25 cellular contexts compared by ENCODE assay signal in the genomic region with DNA sequence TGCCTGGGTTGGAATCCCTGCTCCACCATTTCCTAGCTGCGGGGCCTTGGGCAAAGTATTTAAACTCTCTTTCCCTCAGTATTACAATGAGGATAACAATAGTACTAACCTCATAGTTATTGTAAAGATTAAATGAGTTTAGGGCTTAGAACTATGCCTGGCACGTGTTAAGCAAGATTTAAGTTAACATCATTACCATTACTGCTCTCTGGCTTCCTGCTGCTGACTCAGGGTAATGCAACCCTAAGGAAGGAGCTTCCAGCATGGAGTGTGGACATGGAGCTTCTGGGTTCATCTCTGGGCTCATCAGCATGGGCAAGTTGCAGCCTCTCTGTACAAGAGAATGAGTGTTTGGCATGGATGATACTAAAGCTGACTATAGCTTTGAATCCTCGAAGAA.
"Had no signal": no experiment of that assay in that cellular context is flagged by ENCODE, and none has a peak within 500 bp of the region (broad histone marks: within the 10 kb centered on the region; RNA-seq: fewer than 3 reads in every experiment).

No MANE protein-coding gene starts in this region.

- H3K27me3 Mint-ChIP-seq: naive thymus-derived CD4-positive, alpha-beta T cell; natural killer cell treated with Interleukin-12 subunit alpha and Interleukin-12 subunit beta and Interleukin-15 and Interleukin-18, amount 100 ng/mL, for 72 hours; progenitor cell of endocrine pancreas; stimulated activated naive CD8-positive, alpha-beta T cell treated with anti-CD3 and anti-CD28 coated beads, Interleukin-15, Interleukin-2, amounts not matched to agents 100 ng/mL and 50 ng/mL, for 24 hours; type B pancreatic cell had no signal

- H3K9me3 Mint-ChIP-seq: type B pancreatic cell had no signal

- DNase-seq: hippocampal formation; islet precursor cell; left ventricle myocardium inferior; midbrain; mucosa of descending colon; naive thymus-derived CD4-positive, alpha-beta T cell; ovary; right lobe of liver; stimulated activated CD4-positive, alpha-beta T cell treated with anti-CD3 and anti-CD28 coated beads, Interleukin-12 subunit alpha, Interleukin-12 subunit beta, amount 100 ng/mL, for 4 hours; stimulated activated CD4-positive, alpha-beta T cell treated with anti-CD3 and anti-CD28 coated beads, Interleukin-15, amount 100 ng/mL, for 24 hours; stimulated activated CD4-positive, alpha-beta T cell treated with anti-CD3 and anti-CD28 coated beads, Interleukin-2, amount 100 ng/mL, for 24 hours; stimulated activated CD4-positive, alpha-beta T cell treated with anti-CD3 and anti-CD28 coated beads, Interleukin-4, amount 100 ng/mL, for 1 hour; stimulated activated naive CD4-positive, alpha-beta T cell; tibial artery; uterus had no signal

- H3K4me3 Mint-ChIP-seq: naive thymus-derived CD4-positive, alpha-beta T cell; natural killer cell treated with Interleukin-12 subunit alpha and Interleukin-12 subunit beta and Interleukin-15 and Interleukin-18, amount 100 ng/mL, for 72 hours; stimulated activated effector memory CD8-positive, alpha-beta T cell treated with anti-CD3 and anti-CD28 coated beads, Interleukin-12 subunit alpha, Interleukin-12 subunit beta, amount 100 ng/mL, for 72 hours; stimulated activated naive CD8-positive, alpha-beta T cell treated with anti-CD3 and anti-CD28 coated beads, Interleukin-15, Interleukin-2, amounts not matched to agents 100 ng/mL and 50 ng/mL, for 24 hours; type B pancreatic cell had no signal

- H3K4me3 ChIP-seq: left ventricle myocardium inferior, lung, mucosa of descending colon, ovary, right atrium auricular region, right lobe of liver, skin epidermis, suprapubic skin, thoracic aorta, tibial artery, uterus had no signal

- H3K36me3 Mint-ChIP-seq: naive thymus-derived CD4-positive, alpha-beta T cell; natural killer cell treated with Interleukin-12 subunit alpha and Interleukin-12 subunit beta and Interleukin-15 and Interleukin-18, amount 100 ng/mL, for 72 hours; stimulated activated effector memory CD8-positive, alpha-beta T cell treated with anti-CD3 and anti-CD28 coated beads, Interleukin-12 subunit alpha, Interleukin-12 subunit beta, amount 100 ng/mL, for 72 hours; type B pancreatic cell had no signal

- ATAC-seq: mucosa of descending colon; naive thymus-derived CD4-positive, alpha-beta T cell; natural killer cell treated with Interleukin-12 subunit alpha and Interleukin-12 subunit beta and Interleukin-15 and Interleukin-18, amount 100 ng/mL, for 72 hours; right lobe of liver; stimulated activated effector memory CD8-positive, alpha-beta T cell treated with anti-CD3 and anti-CD28 coated beads, Interleukin-12 subunit alpha, Interleukin-12 subunit beta, amount 100 ng/mL, for 72 hours had no signal

- H3K27ac Mint-ChIP-seq: naive thymus-derived CD4-positive, alpha-beta T cell; natural killer cell treated with Interleukin-12 subunit alpha and Interleukin-12 subunit beta and Interleukin-15 and Interleukin-18, amount 100 ng/mL, for 72 hours; progenitor cell of endocrine pancreas; stimulated activated effector memory CD8-positive, alpha-beta T cell treated with anti-CD3 and anti-CD28 coated beads, Interleukin-12 subunit alpha, Interleukin-12 subunit beta, amount 100 ng/mL, for 72 hours; stimulated activated naive CD8-positive, alpha-beta T cell treated with anti-CD3 and anti-CD28 coated beads, Interleukin-15, Interleukin-2, amounts not matched to agents 100 ng/mL and 50 ng/mL, for 24 hours; type B pancreatic cell had no signal

- H3K4me1 Mint-ChIP-seq: naive thymus-derived CD4-positive, alpha-beta T cell; stimulated activated effector memory CD8-positive, alpha-beta T cell treated with anti-CD3 and anti-CD28 coated beads, Interleukin-12 subunit alpha, Interleukin-12 subunit beta, amount 100 ng/mL, for 72 hours had no signal
